Comparison of ENCODE assay signal across 10 cellular contexts in genomic region chr16:86511317-86512161, GRCh38. TPM values are rescaled to one million over a fixed set of nuclear protein-coding genes. Genes with fewer than 3 reads are reported as not detected.
DNase-seq lines count a peak whose midpoint lies in the region; ATAC-seq and TF ChIP-seq lines count a peak whose summit lies in the region.
"Had no signal": no experiment of that assay in that cellular context is flagged by ENCODE, and none has a peak within 500 bp of the region (broad histone marks: within the 10 kb centered on the region; RNA-seq: fewer than 3 reads in every experiment).

No MANE protein-coding gene starts in this region.

- H3K4me3 Mint-ChIP-seq in CD8-positive, alpha-beta T cell = peak overlapping the region; percentile 62

- no peak for DNase-seq in CD8-positive, alpha-beta T cell
- peak in 1 of 2 experiments; percentile 36 for DNase-seq in SJCRH30
- no peak for DNase-seq in fibroblast of villous mesenchyme (ENCODE audit: low read depth)
- DNase-seq in ovary = no peak
- no peak for DNase-seq in NCI-H226
- no peak for DNase-seq in EL
- no peak for DNase-seq in DMS 273 (lab: John Stamatoyannopoulos, UW; ENCODE audit: unreplicated experiment)
- DNase-seq in body of pancreas = no peak
- DNase-seq: testis, WERI-Rb-1 had no signal

- ATAC-seq in CD8-positive, alpha-beta T cell = no peak
- no peak for ATAC-seq in body of pancreas

- 18 to 32% (median 28%) methylated on average over 29 to 44 of the region's 44 CpGs for WGBS in ovary, 3 donors
- 16 to 46% methylated on average over 6 to 44 of the region's 44 CpGs for WGBS in body of pancreas, 2 donors

- POLR2A ChIA-PET in CD8-positive, alpha-beta T cell (lab: Charles Lee) = no interaction called here

- no peaks in the 10 kb centered on the region for H3K9me3 Mint-ChIP-seq in CD8-positive, alpha-beta T cell

- H3K27me3 ChIP-seq in CD8-positive, alpha-beta T cell (ENCODE audit: insufficient read depth, low read length) = peaks cover 2% of the 10 kb centered on the region
- H3K27me3 ChIP-seq in SJCRH30 = no peaks in the 10 kb centered on the region
- peaks cover 15% of the 10 kb centered on the region for H3K27me3 ChIP-seq in ovary
- H3K27me3 ChIP-seq in body of pancreas = peaks cover 0 to 19% of the 10 kb centered on the region in 2 donors
- H3K27me3 ChIP-seq: testis had no signal

- no peaks in the 10 kb centered on the region for H3K36me3 ChIP-seq in CD8-positive, alpha-beta T cell (ENCODE audit: insufficient read depth, low read length)
- H3K36me3 ChIP-seq in SJCRH30 (peaks cover 20% of the 10 kb centered on the region), ovary (no peaks in the 10 kb centered on the region), body of pancreas (replicated peaks in 1 of 2; ENCODE audit: insufficient read depth in 1 of 2, low read depth in 2 of 2) (no peaks in the 10 kb centered on the region)
- H3K36me3 ChIP-seq: WERI-Rb-1 had no signal

- intact Hi-C loops in CD8-positive, alpha-beta T cell (cut with DNase I, micrococcal nuclease) = no loop called here
- intact Hi-C loops in ovary (cut with DNase I) = loop anchor here in 2 of 4 donors (5.0 to 10.0 kb wide), 2 partner anchors 169 to 687 kb away; no protein-coding TSS in a partner anchor
- intact Hi-C loops in body of pancreas (cut with DNase I) = no loop called here

- no peak for TF ChIP-seq CTCF in CD8-positive, alpha-beta T cell (IDR thresholded peaks at IDR 0.05)
- TF ChIP-seq CTCF in fibroblast of villous mesenchyme (IDR thresholded peaks at IDR 0.05; ENCODE audit: insufficient read depth, low read depth, low read length) (no peak), ovary (IDR thresholded peaks at IDR 0.05) (no peak), body of pancreas (IDR thresholded peaks at IDR 0.05) (no peak)

- H3K4me3 ChIP-seq in CD8-positive, alpha-beta T cell (ENCODE audit: low read depth, low read length) = no peak overlapping the region
- H3K4me3 ChIP-seq in SJCRH30 = peak overlapping the region; percentile 67
- peak overlapping the region; percentile 96 for H3K4me3 ChIP-seq in fibroblast of villous mesenchyme (ENCODE audit: low read depth, low read length)
- H3K4me3 ChIP-seq in ovary = peak overlapping the region; percentile 59
- H3K4me3 ChIP-seq in body of pancreas = no peak overlapping the region

- no peaks in the 10 kb centered on the region for H3K9me3 ChIP-seq in CD8-positive, alpha-beta T cell (ENCODE audit: low read length)
- H3K9me3 ChIP-seq in SJCRH30 (replicated peaks) = no peaks in the 10 kb centered on the region
- H3K9me3 ChIP-seq in ovary = no peaks in the 10 kb centered on the region
- no peaks in the 10 kb centered on the region for H3K9me3 ChIP-seq in body of pancreas
- H3K9me3 ChIP-seq: testis had no signal

- CTCF ChIA-PET in CD8-positive, alpha-beta T cell (lab: Charles Lee) = no interaction called here

- H3K4me1 ChIP-seq in CD8-positive, alpha-beta T cell (ENCODE audit: insufficient read depth, low read length) = peaks cover 4% of the 10 kb centered on the region
- peaks cover 4% of the 10 kb centered on the region; the same call in 1 of the 2 replicates for H3K4me1 ChIP-seq in SJCRH30
- H3K4me1 ChIP-seq in ovary (ENCODE audit: insufficient read depth) = peaks cover 12% of the 10 kb centered on the region
- peaks cover 30% of the 10 kb centered on the region for H3K4me1 ChIP-seq in body of pancreas

- no peak for TF ChIP-seq EP300 in ovary (IDR thresholded peaks at IDR 0.05)

- H3K27me3 Mint-ChIP-seq in CD8-positive, alpha-beta T cell (ENCODE audit: low read depth) = peaks cover 48% of the 10 kb centered on the region

- no peaks in the 10 kb centered on the region for H3K36me3 Mint-ChIP-seq in CD8-positive, alpha-beta T cell

- TF ChIP-seq POLR2A in ovary (IDR thresholded peaks at IDR 0.05) = no peak
- no peak for TF ChIP-seq POLR2A in body of pancreas (IDR thresholded peaks at IDR 0.05)

- no peak overlapping the region for H3K27ac ChIP-seq in CD8-positive, alpha-beta T cell (ENCODE audit: low read depth, low read length)
- peak overlapping the region; percentile 76 for H3K27ac ChIP-seq in SJCRH30
- no peak overlapping the region for H3K27ac ChIP-seq in ovary
- peak overlapping the region in 2 of 4 donors; percentile 30 to 68 for H3K27ac ChIP-seq in body of pancreas
- H3K27ac ChIP-seq: testis, WERI-Rb-1 had no signal

- peaks cover 18% of the 10 kb centered on the region for H3K4me1 Mint-ChIP-seq in CD8-positive, alpha-beta T cell (ENCODE audit: low read depth)

- H3K27ac Mint-ChIP-seq in CD8-positive, alpha-beta T cell = no peak overlapping the region

RNA-seq across cellular contexts. Expression of gene FOXF1, which starts 1.2 kb away (rescaled TPM):
- not detected for total RNA-seq in CD8-positive, alpha-beta T cell
- 24.6 and 24.9 TPM in 2 replicates for total RNA-seq in SJCRH30 (2014; rRNA removed; shearing (Covaris generic))
- total RNA-seq in fibroblast of villous mesenchyme = 5.2 and 10.3 TPM in 2 replicates
- 1 to 10 TPM in 2 of 7 donors, under 1 TPM in 5; 0.22 to 1.5 (median 0.45) TPM for total RNA-seq in ovary
- polyA plus RNA-seq in ovary = under 1 TPM; 0.23 to 0.70 TPM
- total RNA-seq in body of pancreas = 1 to 10 TPM in 1 of 2 donors, under 1 TPM in 1; 0.52 to 7.3 TPM

RNA-seq across cellular contexts. Expression of gene MTHFSD, which starts 43.5 kb away (rescaled TPM):
- total RNA-seq in CD8-positive, alpha-beta T cell = 1 to 10 TPM; 6.2 to 7.8 TPM
- total RNA-seq in SJCRH30 (2014; rRNA removed; shearing (Covaris generic)) = 5.9 and 7.2 TPM in 2 replicates
- 11.6 and 14.7 TPM in 2 replicates for total RNA-seq in fibroblast of villous mesenchyme
- total RNA-seq in ovary = 10 to 100 TPM; 12.4 to 24.9 (median 22.5) TPM
- 10 to 100 TPM; 11.0 to 16.5 TPM for polyA plus RNA-seq in ovary
- 10 to 100 TPM; 16.9 to 35.6 TPM for total RNA-seq in body of pancreas

RNA-seq across cellular contexts. Expression of gene FOXC2, which starts 55.1 kb away (rescaled TPM):
- under 1 TPM in 1 of 2 experiments, not detected in 1; 0.16 TPM for total RNA-seq in CD8-positive, alpha-beta T cell
- 3.0 and 3.1 TPM in 2 replicates for total RNA-seq in SJCRH30 (2014; rRNA removed; shearing (Covaris generic))
- 0.64 TPM in 1 of 2 replicates, not detected in the other for total RNA-seq in fibroblast of villous mesenchyme
- total RNA-seq in ovary = 1 to 10 TPM in 1 of 7 donors, under 1 TPM in 6; 0.10 to 1.3 (median 0.35) TPM
- polyA plus RNA-seq in ovary = 1 to 10 TPM in 1 of 2 donors, under 1 TPM in 1; 0.47 to 2.5 TPM
- under 1 TPM; 0.66 to 0.78 TPM for total RNA-seq in body of pancreas

Comparison
In these comparisons a context has a peak if more than half of its experiments do, and no peak if none do; other contexts are left out.
1. H3K4me3 ChIP-seq: peak in SJCRH30 (single experiment), fibroblast of villous mesenchyme (single experiment) and ovary (single experiment); none in CD8-positive, alpha-beta T cell (single experiment) and body of pancreas (0 of 2).